In genomic region chr2:12715878-12716249, GRCh38 we compare ENCODE assay signal across 8 cellular contexts. TPM values are rescaled to one million over a fixed set of nuclear protein-coding genes. Genes with fewer than 3 reads are reported as not detected.
DNase-seq lines count a peak whose midpoint lies in the region; ATAC-seq and TF ChIP-seq lines count a peak whose summit lies in the region.

No MANE protein-coding gene starts in this region.

- H3K36me3 Mint-ChIP-seq in activated CD4-positive, alpha-beta T cell treated with anti-CD3 and anti-CD28 coated beads for 36 hours (ENCODE audit: low read depth) = no peaks in the 10 kb centered on the region

- peak; percentile 48 for TF ChIP-seq CTCF in colonic mucosa (IDR thresholded peaks at IDR 0.05)
- peak; percentile 61 for TF ChIP-seq CTCF in liver (IDR thresholded peaks at IDR 0.05; ENCODE audit: low read depth, low read length, missing input control)

- intact Hi-C loops in activated CD4-positive, alpha-beta T cell treated with anti-CD3 and anti-CD28 coated beads for 36 hours (cut with DNase I, micrococcal nuclease) = loop anchor here (1.0 to 10.0 kb wide), 17 partner anchors 141 to 1374 kb away; partner anchors contain the start of gene ROCK2 (in 1 of the 2)
- intact Hi-C loops in colonic mucosa (cut with DNase I) = loop anchor here (2.0 to 10.0 kb wide), 3 partner anchors 216 to 853 kb away; no protein-coding TSS in a partner anchor

- H3K9ac ChIP-seq in colonic mucosa (ENCODE audit: low read depth in 2 of 2, low read length in 2 of 2) = peak overlapping the region; percentile 62 to 66
- peak overlapping the region; percentile 78 to 79 for H3K9ac ChIP-seq in liver (ENCODE audit: low read depth in 1 of 2, low read length in 2 of 2)

- no peaks in the 10 kb centered on the region for H3K9me3 Mint-ChIP-seq in activated CD4-positive, alpha-beta T cell treated with anti-CD3 and anti-CD28 coated beads for 36 hours (ENCODE audit: low read depth)

- H3K27ac Mint-ChIP-seq in activated CD4-positive, alpha-beta T cell treated with anti-CD3 and anti-CD28 coated beads for 36 hours = peak overlapping the region; percentile 95

- CTCF ChIA-PET in activated CD4-positive, alpha-beta T cell treated with anti-CD3 and anti-CD28 coated beads for 36 hours (lab: Charles Lee) = interaction anchor here (0.5 to 2.1 kb wide), 29 partner anchors 8 to 887 kb away, joined by 3 to 13 read pairs (median 4); no protein-coding TSS in a partner anchor

- H3K4me3 ChIP-seq in colonic mucosa (peak overlapping the region; percentile 71), liver (ENCODE audit: low read depth in 1 of 3, low read length in 3 of 3) (peak overlapping the region; percentile 67 to 88 (median 73))

- POLR2A ChIA-PET in activated CD4-positive, alpha-beta T cell treated with anti-CD3 and anti-CD28 coated beads for 36 hours (lab: Charles Lee) = interaction anchor here (0.6 to 0.8 kb wide), 2 partner anchors 273 to 291 kb away, joined by 4 to 6 read pairs; no protein-coding TSS in a partner anchor

- no peaks in the 10 kb centered on the region for H3K27me3 Mint-ChIP-seq in activated CD4-positive, alpha-beta T cell treated with anti-CD3 and anti-CD28 coated beads for 36 hours

- peaks cover 20% of the 10 kb centered on the region for H3K27me3 ChIP-seq in colonic mucosa
- H3K27me3 ChIP-seq in liver (ENCODE audit: control insufficient read depth in 4 of 4, insufficient read depth in 4 of 4, low read length in 3 of 4) = no peaks in the 10 kb centered on the region

- ATAC-seq in activated CD4-positive, alpha-beta T cell treated with anti-CD3 and anti-CD28 coated beads for 36 hours = peak; percentile 40

- peak overlapping the region; percentile 90 for H3K4me3 Mint-ChIP-seq in activated CD4-positive, alpha-beta T cell treated with anti-CD3 and anti-CD28 coated beads for 36 hours

- TF ChIP-seq RAD21 in liver (IDR thresholded peaks at IDR 0.05) = peak; percentile 71 to 79

- WGBS in liver = 12% methylated on average over 10 of the region's 10 CpGs

- H3K27ac ChIP-seq in colonic mucosa (peak overlapping the region; percentile 87), liver (ENCODE audit: low read depth in 1 of 2, low read length in 2 of 2) (peak overlapping the region; percentile 93 to 96)

- H3K36me3 ChIP-seq in colonic mucosa (no peaks in the 10 kb centered on the region), liver (ENCODE audit: control insufficient read depth in 4 of 4, insufficient read depth in 3 of 4, low read depth in 1 of 4, low read length in 3 of 4) (no peaks in the 10 kb centered on the region)

- H3K9me3 ChIP-seq in colonic mucosa = no peaks in the 10 kb centered on the region
- no peaks in the 10 kb centered on the region for H3K9me3 ChIP-seq in liver (ENCODE audit: control insufficient read depth in 4 of 4, low read length in 3 of 4)

- peaks cover 47% of the 10 kb centered on the region for H3K4me1 Mint-ChIP-seq in activated CD4-positive, alpha-beta T cell treated with anti-CD3 and anti-CD28 coated beads for 36 hours

- H3K4me1 ChIP-seq in colonic mucosa = no peaks in the 10 kb centered on the region
- H3K4me1 ChIP-seq in liver (ENCODE audit: control insufficient read depth in 4 of 4, insufficient read depth in 4 of 4, low read length in 3 of 4) = peaks cover 3 to 19% (median 12%) of the 10 kb centered on the region in 4 donors

- DNase-seq in CMK (ENCODE audit: low read depth) (peak; percentile 84), HCEC 1CT (peak; percentile 63), NCI-H2196 (lab: John Stamatoyannopoulos, UW; ENCODE audit: unreplicated experiment) (peak; percentile 76), colonic mucosa (peak; percentile 78), COLO829 (ENCODE audit: low spot score) (no peak)
- DNase-seq in activated CD4-positive, alpha-beta T cell treated with anti-CD3 and anti-CD28 coated beads for 36 hours = peak; percentile 88
- peak; percentile 84 for DNase-seq in stimulated activated CD4-positive, alpha-beta T cell treated with anti-CD3 and anti-CD28 coated beads, Interleukin-4, amount 100 ng/mL, for 24 hours

TF ChIP-seq in liver, 16 proteins besides CTCF, POLR2A, EP300 and RAD21:
- peak in 1 of 2 donors; percentile 8 for TF ChIP-seq HNF4A (conservative IDR thresholded peaks at IDR 0.05)
- peak; percentile 17 for TF ChIP-seq SP1 (IDR thresholded peaks at IDR 0.05)
- no peak for TF ChIP-seq EGR1 (IDR thresholded peaks at IDR 0.05; ENCODE audit: low read depth in 2 of 2)
- peak; percentile 78 for TF ChIP-seq NR2F2 (IDR thresholded peaks at IDR 0.05)
- TF ChIP-seq, protein P1, sequence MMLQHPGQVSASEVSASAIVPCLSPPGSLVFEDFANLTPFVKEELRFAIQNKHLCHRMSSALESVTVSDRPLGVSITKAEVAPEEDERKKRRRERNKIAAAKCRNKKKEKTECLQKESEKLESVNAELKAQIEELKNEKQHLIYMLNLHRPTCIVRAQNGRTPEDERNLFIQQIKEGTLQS (IDR thresholded peaks at IDR 0.05) = peak; percentile 36
- no peak for TF ChIP-seq FOXA2 (IDR thresholded peaks at IDR 0.05)
- TF ChIP-seq, protein P2, sequence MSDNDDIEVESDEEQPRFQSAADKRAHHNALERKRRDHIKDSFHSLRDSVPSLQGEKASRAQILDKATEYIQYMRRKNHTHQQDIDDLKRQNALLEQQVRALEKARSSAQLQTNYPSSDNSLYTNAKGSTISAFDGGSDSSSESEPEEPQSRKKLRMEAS (IDR thresholded peaks at IDR 0.05) = peak; percentile 17

RNA-seq across cellular contexts. Expression of gene TRIB2, which starts 0.9 kb away (rescaled TPM):
- 1 to 10 TPM; 2.7 to 3.7 TPM for total RNA-seq in activated CD4-positive, alpha-beta T cell treated with anti-CD3 and anti-CD28 coated beads for 36 hours
- total RNA-seq in colonic mucosa (10 to 100 TPM in 1 of 2 donors, 1 to 10 TPM in 1; 3.7 to 10.5 TPM), liver (10 to 100 TPM; 15.7 to 27.8 TPM)
- 1 to 10 TPM; 6.7 to 9.0 TPM for polyA plus RNA-seq in liver
